ENCODE assay signal across 19 cellular contexts in genomic region chr14:62307844-62308243, GRCh38.
DNase-seq lines count a peak whose midpoint lies in the region; ATAC-seq, FAIRE-seq and TF ChIP-seq lines count a peak whose summit lies in the region.
"Had no signal": no experiment of that assay in that cellular context is flagged by ENCODE, and none has a peak within 500 bp of the region (broad histone marks: within the 10 kb centered on the region; RNA-seq: fewer than 3 reads in every experiment).

No MANE protein-coding gene starts in this region.

- FAIRE-seq in pancreas (lab: Jason Lieb, UNC): no peak
- FAIRE-seq: A204.1, GM12891 had no signal

- no peak overlapping the region for H3K56ac ChIP-seq in mesendoderm (ENCODE audit: low read length)

- no peak overlapping the region for H4K8ac ChIP-seq in mesendoderm (ENCODE audit: low read depth, low read length)

- intact Hi-C loops in pancreas (cut with DNase I): no loop called here

- H3K4me2 ChIP-seq in mesendoderm (ENCODE audit: low read length): no peak overlapping the region

- no peak overlapping the region for H3K9ac ChIP-seq in mesendoderm (ENCODE audit: low read length)

- POLR2A ChIA-PET in WTC11 (lab: Charles Lee): no interaction called here

- H3K36me3 ChIP-seq in mesendoderm (ENCODE audit: control insufficient read depth, insufficient read depth, low read length) (no peaks in the 10 kb centered on the region), pancreas (no peaks in the 10 kb centered on the region)
- H3K36me3 ChIP-seq: BE2C had no signal

- H3K4me3 Mint-ChIP-seq in WTC11: no peak overlapping the region
- H3K4me3 Mint-ChIP-seq: CD4-positive, CD25-positive, alpha-beta regulatory T cell; CD8-positive, alpha-beta memory T cell had no signal

- no peak overlapping the region for H2BK120ac ChIP-seq in mesendoderm (ENCODE audit: low read depth, low read length)

- no peak overlapping the region for H3K27ac Mint-ChIP-seq in WTC11
- H3K27ac Mint-ChIP-seq: CD4-positive, CD25-positive, alpha-beta regulatory T cell had no signal

- WGBS in mesendoderm (ENCODE audit: extremely low coverage, insufficient coverage, low lambda C conversion rate): no CpG with 5 or more reads among the region's 3 CpGs
- WGBS in pancreas, 2 donors: 78 to 91% methylated on average over 3 of the region's 3 CpGs

- H3K36me3 Mint-ChIP-seq in WTC11: no peaks in the 10 kb centered on the region
- H3K36me3 Mint-ChIP-seq: CD4-positive, CD25-positive, alpha-beta regulatory T cell; CD8-positive, alpha-beta memory T cell had no signal

- H2BK5ac ChIP-seq in mesendoderm (ENCODE audit: low read length): no peak overlapping the region

- H3K27ac ChIP-seq in mesendoderm (ENCODE audit: low read depth, low read length): no peak overlapping the region
- H3K27ac ChIP-seq in pancreas: no peak overlapping the region

- no peak overlapping the region for H4K5ac ChIP-seq in mesendoderm (ENCODE audit: low read length)

- H3K4me1 ChIP-seq in mesendoderm (ENCODE audit: control insufficient read depth, low read depth, low read length) (no peaks in the 10 kb centered on the region), pancreas (no peaks in the 10 kb centered on the region)
- H3K4me1 ChIP-seq: BE2C had no signal

- H3K9me3 ChIP-seq in pancreas: no peaks in the 10 kb centered on the region
- H3K9me3 ChIP-seq: BE2C had no signal

- peaks cover 11% of the 10 kb centered on the region for H3K9me3 Mint-ChIP-seq in WTC11

- TF ChIP-seq CTCF in WTC11 (IDR thresholded peaks at IDR 0.05) (0 out of 2 replicates have a peak, but pooled peaks have one; percentile 25), pancreas (IDR thresholded peaks at IDR 0.05) (no peak)

- no peaks in the 10 kb centered on the region for H3K27me3 ChIP-seq in mesendoderm (ENCODE audit: insufficient read depth, low read length, poor library complexity)
- H3K27me3 ChIP-seq in pancreas: no peaks in the 10 kb centered on the region
- H3K27me3 ChIP-seq: BE2C had no signal

- H3K4me1 Mint-ChIP-seq in WTC11: peaks cover 9% of the 10 kb centered on the region
- H3K4me1 Mint-ChIP-seq: CD4-positive, CD25-positive, alpha-beta regulatory T cell; CD8-positive, alpha-beta memory T cell had no signal

- peak; percentile 28 for DNase-seq in WTC11 (ENCODE audit: low spot score)
- DNase-seq in iPS DF 19.7 (ENCODE audit: low read depth, low spot score): peak; percentile 9
- peak; percentile 14 for DNase-seq in mesendoderm
- no peak for DNase-seq in stimulated activated CD4-positive, alpha-beta T cell treated with anti-CD3 and anti-CD28 coated beads, Interleukin-4, amount 100 ng/mL, for 1 hour
- DNase-seq in pancreas: no peak
- no peak for DNase-seq in NCI-H2029 (lab: John Stamatoyannopoulos, UW)
- DNase-seq: ACHN; BE2C; C1 segment of cervical spinal cord; CD4-positive, CD25-positive, alpha-beta regulatory T cell; CD8-positive, alpha-beta memory T cell; COR-L47; DMS 273 treated with DMSO at 0.1 percent for 48 hours; DMS53; DND-41; EL; HCEC 1CT had no signal

- no peak overlapping the region for H2BK15ac ChIP-seq in mesendoderm (replicated peaks; ENCODE audit: low read depth)

- H3K79me1 ChIP-seq in mesendoderm (ENCODE audit: low read length): no peaks in the 10 kb centered on the region

- H3K4ac ChIP-seq in mesendoderm (ENCODE audit: low read depth, low read length): no peak overlapping the region

- no peak overlapping the region for H2AK5ac ChIP-seq in mesendoderm (ENCODE audit: low read length)

- ATAC-seq in WTC11 (peak; percentile 91), pancreas (no peak)

- H3K23ac ChIP-seq in mesendoderm (ENCODE audit: low read length): no peak overlapping the region

- CTCF ChIA-PET in WTC11 (lab: Charles Lee): interaction anchor here (0.6 to 1.0 kb wide), 2 partner anchors 129 to 139 kb away, joined by 3 read pairs; no protein-coding TSS in a partner anchor

- H3K4me3 ChIP-seq in mesendoderm (ENCODE audit: low read length) (no peak overlapping the region), pancreas (no peak overlapping the region)

- no peaks in the 10 kb centered on the region for H3K27me3 Mint-ChIP-seq in WTC11 (ENCODE audit: low read depth)
- H3K27me3 Mint-ChIP-seq: CD8-positive, alpha-beta memory T cell had no signal

- H3K79me2 ChIP-seq in mesendoderm (ENCODE audit: control insufficient read depth, insufficient read depth, low read length): no peaks in the 10 kb centered on the region

- H3K18ac ChIP-seq in mesendoderm (ENCODE audit: low read length): no peak overlapping the region

TF ChIP-seq in WTC11, 78 proteins besides CTCF, POLR2A, EP300 and RAD21:
- TF ChIP-seq ZNF232 (CRISPR knock-in tag; IDR thresholded peaks at IDR 0.05) (no peak), ZNF671 (CRISPR knock-in tag; IDR thresholded peaks at IDR 0.05) (no peak), TEAD4 (CRISPR knock-in tag; IDR thresholded peaks at IDR 0.05) (no peak)
TF ChIP-seq in WTC11: peak in this region for 0.

Comparison
In these comparisons a context has a peak if more than half of its experiments do, and no peak if none do; other contexts are left out.
1. DNase-seq: peak in WTC11 (single experiment), iPS DF 19.7 (single experiment) and mesendoderm (single experiment); none in stimulated activated CD4-positive, alpha-beta T cell treated with anti-CD3 and anti-CD28 coated beads, Interleukin-4, amount 100 ng/mL, for 1 hour (single experiment), pancreas (0 of 6) and NCI-H2029 (single experiment).